ENCODE assay signal across 1 cellular context in genomic region chr3:11770477-11771381, GRCh38.
TF ChIP-seq lines count a peak whose summit lies in the region.

No MANE protein-coding gene starts in this region.

TF ChIP-seq in HCT116, 20 proteins besides CTCF, POLR2A, EP300 and RAD21 (continued from another document):
- TF ChIP-seq REST (IDR thresholded peaks at IDR 0.05; ENCODE audit: low read depth) (no peak), SP1 (IDR thresholded peaks at IDR 0.05; ENCODE audit: low read depth) (peak; percentile 85), SIN3A (IDR thresholded peaks at IDR 0.05; ENCODE audit: low read depth) (peak; percentile 63), POLR2AphosphoS5 (IDR thresholded peaks at IDR 0.05; ENCODE audit: low read depth, low read length) (peak; percentile 65), ZFX (IDR thresholded peaks at IDR 0.05) (no peak), TCF7L2 (IDR thresholded peaks at IDR 0.05; ENCODE audit: borderline replicate concordance, extremely low read depth, insufficient read depth, insufficient read length) (peak; percentile 47), EZH2 (IDR thresholded peaks at IDR 0.05) (no peak), ELF1 (IDR thresholded peaks at IDR 0.05; ENCODE audit: borderline replicate concordance, low read depth) (no peak), EZH2phosphoT487 (IDR thresholded peaks at IDR 0.05; ENCODE audit: borderline replicate concordance) (no peak)
